In the genomic region with DNA sequence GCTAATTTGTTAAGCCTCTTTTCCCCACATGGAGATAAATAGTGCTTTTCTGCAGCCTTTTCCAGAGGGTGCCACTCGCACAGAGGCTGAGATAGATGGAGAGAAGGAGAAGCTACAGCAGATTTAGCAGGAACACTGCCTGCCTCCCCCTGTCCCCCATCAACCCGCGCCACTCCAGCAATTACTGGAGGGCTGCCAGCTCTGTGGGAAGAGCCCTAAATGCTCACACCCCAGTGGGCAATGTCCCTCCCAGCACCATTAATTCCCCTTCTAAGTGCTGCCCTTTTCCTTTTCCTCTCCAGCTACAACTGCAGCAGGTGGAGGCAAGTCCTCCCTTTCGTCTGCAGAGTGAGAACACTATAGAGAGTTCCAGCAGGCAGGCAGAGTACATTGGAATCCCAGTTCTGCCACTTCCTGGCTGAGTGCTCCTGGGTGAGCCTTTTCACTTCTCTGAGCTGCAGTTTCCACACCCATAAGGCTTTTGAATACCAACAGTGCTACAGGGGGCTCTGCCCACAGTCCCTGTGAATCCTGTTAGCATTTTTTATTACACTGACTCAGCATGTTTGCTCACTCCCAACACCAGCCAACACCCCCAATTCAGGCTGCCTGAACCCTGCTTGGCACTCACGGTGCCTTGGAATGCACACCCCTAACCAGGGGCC, we compare ENCODE assay signal across 1 cellular context.
TF ChIP-seq lines count a peak whose summit lies in the region.

No MANE protein-coding gene starts in this region.

TF ChIP-seq in HepG2, 621 proteins besides CTCF, POLR2A, EP300 and RAD21 (continued from another document):
- TF ChIP-seq, protein P1, sequence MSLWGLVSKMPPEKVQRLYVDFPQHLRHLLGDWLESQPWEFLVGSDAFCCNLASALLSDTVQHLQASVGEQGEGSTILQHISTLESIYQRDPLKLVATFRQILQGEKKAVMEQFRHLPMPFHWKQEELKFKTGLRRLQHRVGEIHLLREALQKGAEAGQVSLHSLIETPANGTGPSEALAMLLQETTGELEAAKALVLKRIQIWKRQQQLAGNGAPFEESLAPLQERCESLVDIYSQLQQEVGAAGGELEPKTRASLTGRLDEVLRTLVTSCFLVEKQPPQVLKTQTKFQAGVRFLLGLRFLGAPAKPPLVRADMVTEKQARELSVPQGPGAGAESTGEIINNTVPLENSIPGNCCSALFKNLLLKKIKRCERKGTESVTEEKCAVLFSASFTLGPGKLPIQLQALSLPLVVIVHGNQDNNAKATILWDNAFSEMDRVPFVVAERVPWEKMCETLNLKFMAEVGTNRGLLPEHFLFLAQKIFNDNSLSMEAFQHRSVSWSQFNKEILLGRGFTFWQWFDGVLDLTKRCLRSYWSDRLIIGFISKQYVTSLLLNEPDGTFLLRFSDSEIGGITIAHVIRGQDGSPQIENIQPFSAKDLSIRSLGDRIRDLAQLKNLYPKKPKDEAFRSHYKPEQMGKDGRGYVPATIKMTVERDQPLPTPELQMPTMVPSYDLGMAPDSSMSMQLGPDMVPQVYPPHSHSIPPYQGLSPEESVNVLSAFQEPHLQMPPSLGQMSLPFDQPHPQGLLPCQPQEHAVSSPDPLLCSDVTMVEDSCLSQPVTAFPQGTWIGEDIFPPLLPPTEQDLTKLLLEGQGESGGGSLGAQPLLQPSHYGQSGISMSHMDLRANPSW (CRISPR knock-in tag; IDR thresholded peaks at IDR 0.05; ENCODE audit: borderline replicate concordance): no peak
- TF ChIP-seq ARNTL (CRISPR knock-in tag; IDR thresholded peaks at IDR 0.05) (no peak), HNRNPL (IDR thresholded peaks at IDR 0.05; ENCODE audit: low read depth, low read length) (no peak)
